Comparison of ENCODE assay signal across 9 cellular contexts in the genomic region with DNA sequence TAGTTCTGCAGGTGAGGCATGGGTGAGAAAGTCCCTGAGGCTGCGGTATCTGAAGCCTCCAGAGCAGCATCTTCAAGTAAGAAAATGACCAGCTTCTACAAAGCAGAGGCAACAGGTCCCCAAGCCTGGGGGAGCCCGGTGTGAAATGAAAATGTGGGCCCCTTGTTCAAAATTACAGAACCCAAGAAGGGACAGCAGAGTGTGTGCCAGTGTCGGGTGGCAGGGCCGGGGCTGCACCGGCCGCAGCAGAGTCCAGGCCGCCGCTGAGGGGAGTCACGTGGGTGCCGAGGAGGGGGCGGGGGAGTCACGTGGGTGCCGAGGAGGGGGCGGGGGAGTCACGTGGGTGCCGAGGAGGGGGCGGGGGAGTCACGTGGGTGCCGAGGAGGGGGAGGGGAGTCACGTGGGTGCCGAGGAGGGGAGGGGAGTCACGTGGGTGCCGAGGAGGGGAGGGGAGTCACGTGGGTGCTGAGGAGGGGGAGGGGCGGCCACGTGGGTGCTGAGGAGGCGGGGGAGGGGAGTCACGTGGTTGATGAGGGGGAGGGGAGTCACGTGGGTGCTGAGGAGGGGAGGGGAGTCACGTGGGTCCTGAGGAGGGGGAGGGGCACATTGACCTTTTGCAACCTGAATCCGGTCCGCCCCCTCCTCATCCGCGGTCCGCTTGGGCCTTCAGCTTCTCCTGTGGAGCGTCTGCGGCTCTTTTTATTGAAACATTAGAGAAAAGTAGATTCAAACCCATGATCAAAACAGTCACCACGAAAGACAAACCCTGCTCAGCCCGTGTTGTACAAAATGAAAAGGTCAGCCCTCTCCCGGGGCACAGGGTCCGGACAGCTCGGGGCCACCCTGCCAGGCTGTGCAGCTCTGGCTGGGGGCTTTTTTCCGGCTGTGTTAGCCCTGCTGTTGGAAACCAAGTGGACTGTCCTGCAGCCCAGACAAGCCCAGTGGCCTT. TPM values are rescaled to one million over a fixed set of nuclear protein-coding genes. Genes with fewer than 3 reads are reported as not detected.
DNase-seq lines count a peak whose midpoint lies in the region; ATAC-seq, FAIRE-seq and TF ChIP-seq lines count a peak whose summit lies in the region.
"Had no signal": no experiment of that assay in that cellular context is flagged by ENCODE, and none has a peak within 500 bp of the region (broad histone marks: within the 10 kb centered on the region; RNA-seq: fewer than 3 reads in every experiment).

No MANE protein-coding gene starts in this region.

- SMC1A ChIA-PET in GM12878 (lab: Charles Lee; ENCODE audit: uncharacterized antibody, unreplicated experiment) = interaction anchor here (0.5 to 1.3 kb wide), 4 partner anchors 19 to 60 kb away, joined by 3 to 4 read pairs (median 3); a partner anchor contains a TSS

- H3K9me3 ChIP-seq in DOHH2 (ENCODE audit: control insufficient read depth, insufficient read depth, low read length) (no peaks in the 10 kb centered on the region), GM12878 (replicated peaks; ENCODE audit: control insufficient read depth, insufficient read depth, low read length) (no peaks in the 10 kb centered on the region)

- H3K4me3 Mint-ChIP-seq in IgD-negative memory B cell = peak overlapping the region; percentile 5 to 74 (median 62)

- in situ Hi-C loops in GM12878 (cut with MboI) = no loop called here

- no peaks in the 10 kb centered on the region for H3K36me3 Mint-ChIP-seq in IgD-negative memory B cell

- H3K36me3 ChIP-seq in DOHH2 (ENCODE audit: control insufficient read depth, low read length) (no peaks in the 10 kb centered on the region), GM12878 (ENCODE audit: control insufficient read depth in 2 of 2, insufficient read depth in 2 of 2, low read length in 1 of 2) (no peaks in the 10 kb centered on the region)

- peaks cover 13% of the 10 kb centered on the region for H3F3A ChIP-seq in DOHH2 (ENCODE audit: control insufficient read depth, insufficient read depth)

- intact Hi-C loops in GM12878 (cut with micrococcal nuclease; ENCODE audit: unreplicated experiment) = no loop called here

- H3K27me3 ChIP-seq in DOHH2 (ENCODE audit: control insufficient read depth, low read length) = no peaks in the 10 kb centered on the region
- no peaks in the 10 kb centered on the region for H3K27me3 ChIP-seq in GM12878 (replicated peaks in 1 of 2; ENCODE audit: control insufficient read depth in 2 of 2, insufficient read depth in 2 of 2, low read length in 1 of 2)

- BruUV-seq in GM12878 (replicated peaks; lab: Mats Ljungman, UMichigan) = no TSS peak

- H3K9me3 Mint-ChIP-seq in IgD-negative memory B cell = no peaks in the 10 kb centered on the region

- no peak for TF ChIP-seq POLR2A in GM12878 (IDR thresholded peaks at IDR 0.05; ENCODE audit: low read depth, low read length)

- ATAC-seq in GM12878 = peak; percentile 69
- no peak for ATAC-seq in HG02885 (IDR thresholded peaks at IDR 0.05; ENCODE audit: poor library complexity, unreplicated experiment)
- no peak for ATAC-seq in GM19455 (IDR thresholded peaks at IDR 0.05; ENCODE audit: unreplicated experiment)
- no peak for ATAC-seq in GM19023 (IDR thresholded peaks at IDR 0.05; ENCODE audit: unreplicated experiment)

- H3K27ac Mint-ChIP-seq in IgD-negative memory B cell = peak overlapping the region in 2 of 3 donors; percentile 35 to 73

- no peaks in the 10 kb centered on the region for H3K9me2 ChIP-seq in DOHH2 (replicated peaks; ENCODE audit: control insufficient read depth, low read length)

- H4K20me1 ChIP-seq in DOHH2 (ENCODE audit: control insufficient read depth, insufficient read depth, low read depth, low read length) (no peaks in the 10 kb centered on the region), GM12878 (ENCODE audit: control insufficient read depth, insufficient read depth) (no peaks in the 10 kb centered on the region)

- no peak for TF ChIP-seq EP300 in GM12878 (IDR thresholded peaks at IDR 0.05; ENCODE audit: borderline replicate concordance in 1 of 2, control insufficient read depth in 1 of 2, low read depth in 2 of 2, low read length in 2 of 2)

- H3K9ac ChIP-seq in GM12878 (ENCODE audit: control insufficient read depth, insufficient read depth, low read length) = no peak overlapping the region

- POLR2A ChIA-PET in RWPE1 (lab: Yijun Ruan, JAX; ENCODE audit: low non-redundant PET) = no interaction called here
- POLR2A ChIA-PET in GM12878 (lab: Charles Lee) = interaction anchor here (1.4 kb wide), 1 partner anchor 19 kb away, joined by 5 read pairs; no protein-coding TSS in a partner anchor

- H3K27me3 Mint-ChIP-seq in IgD-negative memory B cell = peaks cover 3% of the 10 kb centered on the region

- peaks cover 4 to 7% (median 5%) of the 10 kb centered on the region in 3 donors for H3K4me1 Mint-ChIP-seq in IgD-negative memory B cell

- TF ChIP-seq RAD21 in GM12878 (IDR thresholded peaks at IDR 0.05; ENCODE audit: insufficient read depth, low read depth, low read length) = no peak

- RAD21 ChIA-PET in GM12878 (lab: Charles Lee; ENCODE audit: unreplicated experiment) = interaction anchor here (0.6 to 1.6 kb wide), 3 partner anchors 18 to 26 kb away, joined by 3 to 6 read pairs (median 3); no protein-coding TSS in a partner anchor

- CTCF ChIA-PET in RWPE1 (lab: Yijun Ruan, JAX) = interaction anchor here (0.5 kb wide), 1 partner anchor 221 kb away, joined by 4 read pairs; no protein-coding TSS in a partner anchor
- CTCF ChIA-PET in GM12878 (lab: Yijun Ruan, JAX) = interaction anchor here (1.1 kb wide), 1 partner anchor 32 kb away, joined by 3 read pairs; no protein-coding TSS in a partner anchor

- H3K4me1 ChIP-seq in DOHH2 (ENCODE audit: control insufficient read depth, low read length) = peaks cover 41% of the 10 kb centered on the region
- H3K4me1 ChIP-seq in GM12878 (ENCODE audit: control insufficient read depth, insufficient read depth, low read length) = peaks cover 7% of the 10 kb centered on the region

- H3K27ac ChIP-seq in DOHH2 (ENCODE audit: low read depth, low read length) (peak overlapping the region; percentile 37), RWPE1 (peak overlapping the region; percentile 74), GM12878 (ENCODE audit: control insufficient read depth, insufficient read depth) (no peak overlapping the region)

- 0 out of 2 replicates have a peak overlapping the region, but pooled peaks have one; percentile 39 for H2AFZ ChIP-seq in GM12878 (ENCODE audit: control insufficient read depth, low read depth, low read length)

- FAIRE-seq in GM12878 (lab: Jason Lieb, UNC) = no peak
- FAIRE-seq: colon had no signal

- H3K4me2 ChIP-seq in DOHH2 (ENCODE audit: low read length) (peak overlapping the region; percentile 53), GM12878 (ENCODE audit: control insufficient read depth, insufficient read depth) (no peak overlapping the region)

- H3K79me2 ChIP-seq in DOHH2 (ENCODE audit: control insufficient read depth, low read length) (no peaks in the 10 kb centered on the region), GM12878 (ENCODE audit: control insufficient read depth, insufficient read depth, low read length) (no peaks in the 10 kb centered on the region)

- 88% methylated on average over 16 of the region's 43 CpGs for WGBS in GM12878 (ENCODE audit: insufficient coverage, insufficient replicate concordance, low lambda C conversion rate, missing lambda C conversion rate)

- TF ChIP-seq CTCF in DOHH2 (IDR thresholded peaks at IDR 0.05; ENCODE audit: low read depth, low read length, poor library complexity, severe bottlenecking) (no peak), RWPE1 (conservative IDR thresholded peaks at IDR 0.05; ENCODE audit: low read depth) (no peak), GM12878 (IDR thresholded peaks at IDR 0.05 in 2 of 3, conservative IDR thresholded peaks at IDR 0.05 in 1 of 3; ENCODE audit: control insufficient read depth in 2 of 3, extremely low read depth in 1 of 3, insufficient read depth in 1 of 3, low read depth in 3 of 3, low read length in 3 of 3) (no peak)

- H3K4me3 ChIP-seq in DOHH2 (ENCODE audit: low read length) = peak overlapping the region; percentile 42
- H3K4me3 ChIP-seq in GM12878 = no peak overlapping the region

- DNase-seq in RWPE1 (ENCODE audit: low spot score) (peak; percentile 82), GM12878 (ENCODE audit: low read depth, low spot score) (no peak), pons (ENCODE audit: low spot score) (peak; percentile 31)

RNA-seq across cellular contexts. Expression of a gene that starts 10.4 kb away (rescaled TPM):
- polyA plus RNA-seq in IgD-negative memory B cell (not detected), GM12878 (2011; rRNA removed) (0.30 and 0.34 TPM in 2 replicates), GM12878 (2014; fragmentation: Illumina TruSeq; extraction: Trizol) (not detected in 2 replicates), GM12878 (2014; fragmentation: Nextera tagmentation; extraction: Ambion mirVana) (not detected), GM12878 (2014; rRNA removed) (0.08 and 0.13 TPM in 2 replicates), GM12878 (2016; fragmentation: Nextera tagmentation; extraction: Ambion mirVana) (under 1 TPM in 1 of 2 experiments, not detected in 1; 0.16 TPM)
- total RNA-seq in GM12878 (2013; cell fraction: nucleolus; rRNA removed) = 5.3 and 5.9 TPM in 2 replicates
- total RNA-seq in GM12878 (2014; rRNA removed) (0.11 TPM in 1 of 2 replicates, not detected in the other), GM12878 (2014; rRNA removed; fragmentation: Illumina TruSeq; extraction: Trizol) (0.09 and 0.18 TPM in 2 replicates), GM12878 (2021) (0.66 and 0.74 TPM in 2 replicates)
- 0.39 TPM for polyA plus RNA-seq in GM12878 (2011; ENCODE audit: low read depth)
- polyA plus RNA-seq in GM12878 (2011; cell fraction: cytosol; rRNA removed) = 0.38 and 0.39 TPM in 2 replicates
- 1.9 and 2.0 TPM in 2 replicates for polyA plus RNA-seq in GM12878 (2011; cell fraction: nucleus; rRNA removed)
- 0.60 and 0.77 TPM in 2 replicates for polyA plus RNA-seq in GM12878 (2012)
- polyA minus RNA-seq in GM12878 (2011; rRNA and poly(A)+ RNA removed) = 0.22 and 0.36 TPM in 2 replicates
- polyA minus RNA-seq in GM12878 (2011; cell fraction: cytosol; rRNA and poly(A)+ RNA removed) = not detected in 2 replicates
- 0.36 and 1.6 TPM in 2 replicates for polyA minus RNA-seq in GM12878 (2011; cell fraction: nucleus; rRNA and poly(A)+ RNA removed)

RNA-seq across cellular contexts. Expression of a gene that starts 30.2 kb away (rescaled TPM):
- polyA plus RNA-seq in IgD-negative memory B cell (1,418 TPM), GM12878 (2011; rRNA removed) (2,490 and 2,717 TPM in 2 replicates), GM12878 (2014; fragmentation: Illumina TruSeq; extraction: Trizol) (3,268 and 3,336 TPM in 2 replicates), GM12878 (2014; fragmentation: Nextera tagmentation; extraction: Ambion mirVana) (1,000 to 10,000 TPM; 3,009 to 3,046 TPM), GM12878 (2014; rRNA removed) (2,698 and 2,951 TPM in 2 replicates), GM12878 (2016; fragmentation: Nextera tagmentation; extraction: Ambion mirVana) (1,000 to 10,000 TPM; 1,197 to 1,434 TPM)
- 297 and 312 TPM in 2 replicates for total RNA-seq in GM12878 (2013; cell fraction: nucleolus; rRNA removed)
- total RNA-seq in GM12878 (2014; rRNA removed) (2,842 and 3,098 TPM in 2 replicates), GM12878 (2014; rRNA removed; fragmentation: Illumina TruSeq; extraction: Trizol) (4,662 and 4,681 TPM in 2 replicates), GM12878 (2021) (2,368 and 2,463 TPM in 2 replicates)
- 1,818 TPM for polyA plus RNA-seq in GM12878 (2011; ENCODE audit: low read depth)
- 1,447 and 1,733 TPM in 2 replicates for polyA plus RNA-seq in GM12878 (2011; cell fraction: cytosol; rRNA removed)
- 743 and 958 TPM in 2 replicates for polyA plus RNA-seq in GM12878 (2011; cell fraction: nucleus; rRNA removed)
- 2,414 and 2,708 TPM in 2 replicates for polyA plus RNA-seq in GM12878 (2012)
- 248 and 406 TPM in 2 replicates for polyA minus RNA-seq in GM12878 (2011; rRNA and poly(A)+ RNA removed)
- 310 and 334 TPM in 2 replicates for polyA minus RNA-seq in GM12878 (2011; cell fraction: cytosol; rRNA and poly(A)+ RNA removed)
- 79.9 and 108 TPM in 2 replicates for polyA minus RNA-seq in GM12878 (2011; cell fraction: nucleus; rRNA and poly(A)+ RNA removed)

RNA-seq across cellular contexts. Expression of a gene that starts 47.2 kb away (rescaled TPM):
- polyA plus RNA-seq in IgD-negative memory B cell = 35.2 TPM
- 16.2 and 18.7 TPM in 2 replicates for total RNA-seq in GM12878 (2013; cell fraction: nucleolus; rRNA removed)
- 27.9 and 30.2 TPM in 2 replicates for total RNA-seq in GM12878 (2014; rRNA removed)
- 27.1 and 30.5 TPM in 2 replicates for total RNA-seq in GM12878 (2014; rRNA removed; fragmentation: Illumina TruSeq; extraction: Trizol)
- total RNA-seq in GM12878 (2021) = 30.5 and 34.9 TPM in 2 replicates
- 15.5 TPM for polyA plus RNA-seq in GM12878 (2011; ENCODE audit: low read depth)
- polyA plus RNA-seq in GM12878 (2011; rRNA removed) = 18.1 and 18.2 TPM in 2 replicates
- polyA plus RNA-seq in GM12878 (2011; cell fraction: cytosol; rRNA removed) = 12.8 and 15.1 TPM in 2 replicates
- 11.9 and 18.3 TPM in 2 replicates for polyA plus RNA-seq in GM12878 (2011; cell fraction: nucleus; rRNA removed)
- polyA plus RNA-seq in GM12878 (2012) = 15.0 and 20.5 TPM in 2 replicates
- 15.3 and 24.0 TPM in 2 replicates for polyA plus RNA-seq in GM12878 (2014; fragmentation: Illumina TruSeq; extraction: Trizol)
- polyA plus RNA-seq in GM12878 (2014; fragmentation: Nextera tagmentation; extraction: Ambion mirVana) = 10 to 100 TPM; 24.6 to 25.7 TPM
- polyA plus RNA-seq in GM12878 (2014; rRNA removed) = 28.5 and 32.8 TPM in 2 replicates
- 10 to 100 TPM; 67.5 to 68.5 TPM for polyA plus RNA-seq in GM12878 (2016; fragmentation: Nextera tagmentation; extraction: Ambion mirVana)
- polyA minus RNA-seq in GM12878 (2011; rRNA and poly(A)+ RNA removed) = 5.3 and 6.2 TPM in 2 replicates
- polyA minus RNA-seq in GM12878 (2011; cell fraction: cytosol; rRNA and poly(A)+ RNA removed) = 4.8 and 6.2 TPM in 2 replicates
- 6.5 and 11.4 TPM in 2 replicates for polyA minus RNA-seq in GM12878 (2011; cell fraction: nucleus; rRNA and poly(A)+ RNA removed)

RNA-seq across cellular contexts. Expression of a gene that starts 52.7 kb away (rescaled TPM):
- polyA plus RNA-seq in IgD-negative memory B cell (not detected), GM12878 (2011; rRNA removed) (not detected in 2 replicates), GM12878 (2014; fragmentation: Illumina TruSeq; extraction: Trizol) (not detected in 2 replicates), GM12878 (2014; fragmentation: Nextera tagmentation; extraction: Ambion mirVana) (under 1 TPM in 1 of 2 experiments, not detected in 1; 0.05 TPM), GM12878 (2014; rRNA removed) (not detected in 2 replicates), GM12878 (2016; fragmentation: Nextera tagmentation; extraction: Ambion mirVana) (not detected)
- total RNA-seq in GM12878 (2013; cell fraction: nucleolus; rRNA removed) = not detected in 2 replicates
- total RNA-seq in GM12878 (2014; rRNA removed) (not detected in 2 replicates), GM12878 (2014; rRNA removed; fragmentation: Illumina TruSeq; extraction: Trizol) (not detected in 2 replicates), GM12878 (2021) (not detected in 2 replicates)
- polyA plus RNA-seq in GM12878 (2011; ENCODE audit: low read depth) = not detected
- not detected in 2 replicates for polyA plus RNA-seq in GM12878 (2011; cell fraction: cytosol; rRNA removed)
- polyA plus RNA-seq in GM12878 (2011; cell fraction: nucleus; rRNA removed) = 0.06 and 0.18 TPM in 2 replicates
- polyA plus RNA-seq in GM12878 (2012) = not detected in 2 replicates
- polyA minus RNA-seq in GM12878 (2011; rRNA and poly(A)+ RNA removed) = not detected in 2 replicates
- polyA minus RNA-seq in GM12878 (2011; cell fraction: cytosol; rRNA and poly(A)+ RNA removed) = not detected in 2 replicates
- not detected in 2 replicates for polyA minus RNA-seq in GM12878 (2011; cell fraction: nucleus; rRNA and poly(A)+ RNA removed)
